ENCODE assay signal across 21 cellular contexts in the genomic region with DNA sequence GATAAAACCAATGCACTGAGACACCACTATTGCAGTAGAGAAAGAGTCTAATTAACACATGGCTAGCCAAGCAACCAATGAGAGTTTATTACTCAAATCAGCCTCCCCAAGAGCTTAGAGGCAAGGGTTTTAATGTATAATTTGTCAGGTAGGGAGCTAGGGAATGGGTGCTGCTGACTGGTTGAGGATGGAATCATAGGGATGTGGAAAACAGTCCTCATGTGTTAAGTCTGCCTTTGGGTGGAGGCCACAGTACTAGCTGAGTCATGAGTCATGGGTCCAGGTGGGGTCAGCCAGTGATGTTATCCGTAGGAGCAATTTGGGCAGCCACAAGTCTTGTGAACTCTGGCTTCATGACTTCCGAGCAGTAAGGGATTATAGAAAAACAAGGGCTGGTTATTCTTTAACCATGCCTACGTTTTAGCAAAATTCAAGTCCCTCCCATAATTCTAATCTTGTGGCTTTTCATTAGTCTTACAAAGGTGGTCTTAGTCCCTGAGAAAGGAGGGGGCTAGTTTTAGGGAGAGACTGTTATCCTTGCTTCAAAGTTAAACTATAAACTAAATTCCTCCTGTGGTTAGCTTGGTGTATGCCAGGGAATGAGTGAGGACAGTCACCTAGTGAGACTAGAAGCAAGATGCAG. TPM values are rescaled to one million over a fixed set of nuclear protein-coding genes. Genes with fewer than 3 reads are reported as not detected.
A peak's percentile ranks its signal among the peaks of the same experiment; 100 is the strongest.
DNase-seq lines count a peak whose midpoint lies in the region; ATAC-seq and TF ChIP-seq lines count a peak whose summit lies in the region.
"Had no signal": no experiment of that assay in that cellular context is flagged by ENCODE, and none has a peak within 500 bp of the region (broad histone marks: within the 10 kb centered on the region; RNA-seq: fewer than 3 reads in every experiment).

No MANE protein-coding gene starts in this region.

- no peaks in the 10 kb centered on the region for H3K27me3 ChIP-seq in kidney epithelial cell (ENCODE audit: control insufficient read depth, insufficient read depth, low read length)
- no peaks in the 10 kb centered on the region for H3K27me3 ChIP-seq in osteoblast (ENCODE audit: insufficient read depth, low read length)
- H3K27me3 ChIP-seq: brain microvascular endothelial cell, dorsolateral prefrontal cortex, heart left ventricle, stomach, uterus had no signal

- H3K4me1 Mint-ChIP-seq in activated T-cell treated with anti-CD3 and anti-CD28 coated beads, Interleukin-2, amount 50 U/mL, for 72 hours (ENCODE audit: low read depth) = peaks cover 33% of the 10 kb centered on the region
- peaks cover 29% of the 10 kb centered on the region for H3K4me1 Mint-ChIP-seq in activated CD8-positive, alpha-beta T cell treated with anti-CD3 and anti-CD28 coated beads for 36 hours (ENCODE audit: low read depth)
- peaks cover 42% of the 10 kb centered on the region for H3K4me1 Mint-ChIP-seq in stimulated activated naive CD8-positive, alpha-beta T cell treated with anti-CD3 and anti-CD28 coated beads, Interleukin-15, amount 100 ng/mL, for 72 hours
- H3K4me1 Mint-ChIP-seq in activated T-helper 17 cell treated with anti-CD3 and anti-CD28 coated beads, Interleukin-2, amount 50 U/mL, for 72 hours = peaks cover 5% of the 10 kb centered on the region

- H3K9me3 Mint-ChIP-seq in activated T-cell treated with anti-CD3 and anti-CD28 coated beads, Interleukin-2, amount 50 U/mL, for 72 hours = peaks cover 5 to 9% of the 10 kb centered on the region in 2 donors
- peaks cover 17% of the 10 kb centered on the region for H3K9me3 Mint-ChIP-seq in activated CD8-positive, alpha-beta T cell treated with anti-CD3 and anti-CD28 coated beads for 36 hours
- H3K9me3 Mint-ChIP-seq in stimulated activated naive CD8-positive, alpha-beta T cell treated with anti-CD3 and anti-CD28 coated beads, Interleukin-15, amount 100 ng/mL, for 72 hours = peaks cover 23 to 38% of the 10 kb centered on the region in 2 donors
- peaks cover 7% of the 10 kb centered on the region for H3K9me3 Mint-ChIP-seq in activated T-helper 17 cell treated with anti-CD3 and anti-CD28 coated beads, Interleukin-2, amount 50 U/mL, for 72 hours

- H3K4me2 ChIP-seq in osteoblast (ENCODE audit: insufficient read depth, low read length) = no peak overlapping the region

- no peak for TF ChIP-seq CTCF in activated CD8-positive, alpha-beta T cell treated with anti-CD3 and anti-CD28 coated beads for 36 hours (IDR thresholded peaks at IDR 0.05)
- TF ChIP-seq CTCF in kidney epithelial cell (IDR thresholded peaks at IDR 0.05; ENCODE audit: insufficient read depth, low read length, poor library complexity, severe bottlenecking) = no peak
- no peak for TF ChIP-seq CTCF in osteoblast (IDR thresholded peaks at IDR 0.05; ENCODE audit: extremely low read depth, low read depth, low read length)

- H4K20me1 ChIP-seq in osteoblast (ENCODE audit: insufficient read depth, low read length) = no peaks in the 10 kb centered on the region

- H3K27me3 Mint-ChIP-seq in activated T-cell treated with anti-CD3 and anti-CD28 coated beads, Interleukin-2, amount 50 U/mL, for 72 hours (ENCODE audit: low read depth) = no peaks in the 10 kb centered on the region
- no peaks in the 10 kb centered on the region for H3K27me3 Mint-ChIP-seq in activated CD8-positive, alpha-beta T cell treated with anti-CD3 and anti-CD28 coated beads for 36 hours
- H3K27me3 Mint-ChIP-seq in stimulated activated naive CD8-positive, alpha-beta T cell treated with anti-CD3 and anti-CD28 coated beads, Interleukin-15, amount 100 ng/mL, for 72 hours = no peaks in the 10 kb centered on the region
- H3K27me3 Mint-ChIP-seq in activated T-helper 17 cell treated with anti-CD3 and anti-CD28 coated beads, Interleukin-2, amount 50 U/mL, for 72 hours = no peaks in the 10 kb centered on the region

- ATAC-seq in activated T-cell treated with anti-CD3 and anti-CD28 coated beads, Interleukin-2, amount 50 U/mL, for 72 hours (replicated peaks in 1 of 2) = peak; percentile 8 to 13
- ATAC-seq in activated CD8-positive, alpha-beta T cell treated with anti-CD3 and anti-CD28 coated beads for 36 hours = peak; percentile 32
- peak; percentile 52 for ATAC-seq in stimulated activated naive CD8-positive, alpha-beta T cell treated with anti-CD3 and anti-CD28 coated beads, Interleukin-15, amount 100 ng/mL, for 72 hours
- no peak for ATAC-seq in activated T-helper 17 cell treated with anti-CD3 and anti-CD28 coated beads, Interleukin-2, amount 50 U/mL, for 72 hours (replicated peaks)
- ATAC-seq: esophagus mucosa, heart left ventricle had no signal

- no peak overlapping the region for H3K4me3 ChIP-seq in kidney epithelial cell (ENCODE audit: low read depth, low read length)
- no peak overlapping the region for H3K4me3 ChIP-seq in osteoblast (ENCODE audit: insufficient read depth, low read length)
- H3K4me3 ChIP-seq: dorsolateral prefrontal cortex, HAP-1, heart left ventricle, stomach, uterus had no signal

- CTCF ChIA-PET in activated CD8-positive, alpha-beta T cell treated with anti-CD3 and anti-CD28 coated beads for 36 hours (lab: Charles Lee) = interaction anchor here (0.7 to 1.8 kb wide), 3 partner anchors 11 to 26 kb away, joined by 3 to 4 read pairs (median 3); no protein-coding TSS in a partner anchor

- H3K4me1 ChIP-seq in osteoblast (ENCODE audit: insufficient read depth, low read length) = no peaks in the 10 kb centered on the region
- H3K4me1 ChIP-seq: HAP-1, heart left ventricle, stomach, uterus had no signal

- H3K27ac Mint-ChIP-seq in activated T-cell treated with anti-CD3 and anti-CD28 coated beads, Interleukin-2, amount 50 U/mL, for 72 hours = peak overlapping the region; percentile 34
- peak overlapping the region; percentile 70 for H3K27ac Mint-ChIP-seq in activated CD8-positive, alpha-beta T cell treated with anti-CD3 and anti-CD28 coated beads for 36 hours
- H3K27ac Mint-ChIP-seq in stimulated activated naive CD8-positive, alpha-beta T cell treated with anti-CD3 and anti-CD28 coated beads, Interleukin-15, amount 100 ng/mL, for 72 hours = peak overlapping the region; percentile 72 to 80
- H3K27ac Mint-ChIP-seq in activated T-helper 17 cell treated with anti-CD3 and anti-CD28 coated beads, Interleukin-2, amount 50 U/mL, for 72 hours = no peak overlapping the region

- DNase-seq in activated T-cell treated with anti-CD3 and anti-CD28 coated beads, Interleukin-2, amount 50 U/mL, for 72 hours = no peak
- no peak for DNase-seq in activated T-cell treated with anti-CD3 and anti-CD28 coated beads, Interleukin-2, amount 50 U/mL, for 1 hour
- no peak for DNase-seq in activated CD8-positive, alpha-beta T cell treated with anti-CD3 and anti-CD28 coated beads for 36 hours
- peak; percentile 81 for DNase-seq in kidney epithelial cell (ENCODE audit: low read depth)
- DNase-seq in stimulated activated naive CD8-positive, alpha-beta T cell treated with anti-CD3 and anti-CD28 coated beads, Interleukin-15, amount 100 ng/mL, for 72 hours = no peak
- no peak for DNase-seq in osteoblast (ENCODE audit: insufficient read length, low spot score, missing footprints)
- DNase-seq in DMS53 treated with DMSO at 0.1 percent for 48 hours (lab: John Stamatoyannopoulos, UW; ENCODE audit: unreplicated experiment) = no peak
- DNase-seq: activated naive CD4-positive, alpha-beta T cell treated with anti-CD3 and anti-CD28 coated beads, Interleukin-2, amount 50 U/mL, for 16 hours; brain microvascular endothelial cell; dorsolateral prefrontal cortex; heart left ventricle; islet precursor cell; NCI-H2227 treated with DMSO at 0.1 percent for 48 hours; NK-92 treated with Interleukin-12 subunit alpha and Interleukin-12 subunit beta, amount 100 ng/mL, for 24 hours; stomach; SW 1271; uterus had no signal

- no peaks in the 10 kb centered on the region for H3K79me2 ChIP-seq in osteoblast (ENCODE audit: insufficient read depth, low read length)

- intact Hi-C loops in activated CD8-positive, alpha-beta T cell treated with anti-CD3 and anti-CD28 coated beads for 36 hours (cut with micrococcal nuclease) = no loop called here

- H3K36me3 Mint-ChIP-seq in activated T-cell treated with anti-CD3 and anti-CD28 coated beads, Interleukin-2, amount 50 U/mL, for 72 hours (ENCODE audit: insufficient read depth in 2 of 2) = peaks cover 8 to 22% of the 10 kb centered on the region in 2 donors
- H3K36me3 Mint-ChIP-seq in activated CD8-positive, alpha-beta T cell treated with anti-CD3 and anti-CD28 coated beads for 36 hours (ENCODE audit: low read depth) = peaks cover 2% of the 10 kb centered on the region
- no peaks in the 10 kb centered on the region for H3K36me3 Mint-ChIP-seq in activated T-helper 17 cell treated with anti-CD3 and anti-CD28 coated beads, Interleukin-2, amount 50 U/mL, for 72 hours (ENCODE audit: low read depth)

- no peak overlapping the region for H2AFZ ChIP-seq in osteoblast (ENCODE audit: low read length)

- H3K36me3 ChIP-seq in kidney epithelial cell (ENCODE audit: control insufficient read depth, insufficient read depth, low read length) (no peaks in the 10 kb centered on the region), osteoblast (ENCODE audit: insufficient read depth, low read length) (no peaks in the 10 kb centered on the region)
- H3K36me3 ChIP-seq: brain microvascular endothelial cell, HAP-1, heart left ventricle, stomach, uterus had no signal

- POLR2A ChIA-PET in activated CD8-positive, alpha-beta T cell treated with anti-CD3 and anti-CD28 coated beads for 36 hours (lab: Charles Lee) = interaction anchor here (0.8 to 2.5 kb wide), 5 partner anchors 16 to 79 kb away, joined by 3 to 13 read pairs (median 4); a partner anchor contains a TSS

- no peak overlapping the region for H3K27ac ChIP-seq in osteoblast (ENCODE audit: low read depth, low read length)
- H3K27ac ChIP-seq: brain microvascular endothelial cell, dorsolateral prefrontal cortex, heart left ventricle, stomach, uterus, VCaP had no signal

- H3K4me3 Mint-ChIP-seq in activated T-cell treated with anti-CD3 and anti-CD28 coated beads, Interleukin-2, amount 50 U/mL, for 72 hours = peak overlapping the region in 1 of 2 donors; percentile 21
- H3K4me3 Mint-ChIP-seq in activated CD8-positive, alpha-beta T cell treated with anti-CD3 and anti-CD28 coated beads for 36 hours = no peak overlapping the region
- peak overlapping the region; percentile 36 to 41 for H3K4me3 Mint-ChIP-seq in stimulated activated naive CD8-positive, alpha-beta T cell treated with anti-CD3 and anti-CD28 coated beads, Interleukin-15, amount 100 ng/mL, for 72 hours
- no peak overlapping the region for H3K4me3 Mint-ChIP-seq in activated T-helper 17 cell treated with anti-CD3 and anti-CD28 coated beads, Interleukin-2, amount 50 U/mL, for 72 hours

- peaks cover 3% of the 10 kb centered on the region for H3K9me3 ChIP-seq in osteoblast (ENCODE audit: low read depth, low read length)
- H3K9me3 ChIP-seq: HAP-1, uterus had no signal

RNA-seq across cellular contexts. Expression of a gene that starts 25.1 kb away (rescaled TPM):
- 10 to 100 TPM; 48.0 to 49.3 TPM for total RNA-seq in activated T-cell treated with anti-CD3 and anti-CD28 coated beads, Interleukin-2, amount 50 U/mL, for 72 hours
- 100 to 1,000 TPM in 1 of 2 experiments, 10 to 100 TPM in 1; 88.7 to 101 TPM for total RNA-seq in activated CD8-positive, alpha-beta T cell treated with anti-CD3 and anti-CD28 coated beads for 36 hours
- total RNA-seq in kidney epithelial cell (0.21 TPM in 1 of 2 replicates, not detected in the other), osteoblast (0.59 and 0.72 TPM in 2 replicates)
- 10 to 100 TPM; 19.9 to 58.9 TPM for total RNA-seq in activated T-helper 17 cell treated with anti-CD3 and anti-CD28 coated beads, Interleukin-2, amount 50 U/mL, for 72 hours

Comparison
In these comparisons a context has a peak if more than half of its experiments do, and no peak if none do; other contexts are left out.
1. H3K4me3 Mint-ChIP-seq: peak in stimulated activated naive CD8-positive, alpha-beta T cell treated with anti-CD3 and anti-CD28 coated beads, Interleukin-15, amount 100 ng/mL, for 72 hours (2 of 2); none in activated CD8-positive, alpha-beta T cell treated with anti-CD3 and anti-CD28 coated beads for 36 hours (single experiment) and activated T-helper 17 cell treated with anti-CD3 and anti-CD28 coated beads, Interleukin-2, amount 50 U/mL, for 72 hours (single experiment).
2. RNA of a gene that starts 25.1 kb away (total RNA-seq): 88.7 to 101 TPM in activated CD8-positive, alpha-beta T cell treated with anti-CD3 and anti-CD28 coated beads for 36 hours, 19.9 to 58.9 TPM in activated T-helper 17 cell treated with anti-CD3 and anti-CD28 coated beads, Interleukin-2, amount 50 U/mL, for 72 hours and 48.0 to 49.3 TPM in activated T-cell treated with anti-CD3 and anti-CD28 coated beads, Interleukin-2, amount 50 U/mL, for 72 hours; 0.59 to 0.72 TPM in osteoblast and 0.21 TPM in kidney epithelial cell; every median in the first group is over 10 times any median in the second.